ENCODE assay signal across 11 cellular contexts in genomic region chr11:34680918-34681554, GRCh38.
DNase-seq lines count a peak whose midpoint lies in the region; ATAC-seq and TF ChIP-seq lines count a peak whose summit lies in the region.
"Had no signal": no experiment of that assay in that cellular context is flagged by ENCODE, and none has a peak within 500 bp of the region (broad histone marks: within the 10 kb centered on the region; RNA-seq: fewer than 3 reads in every experiment).

No MANE protein-coding gene starts in this region.

- no peaks in the 10 kb centered on the region for H4K20me1 ChIP-seq in IMR-90 (ENCODE audit: insufficient read depth, low read length)
- H4K20me1 ChIP-seq in hepatocyte (ENCODE audit: insufficient read depth, poor library complexity, severe bottlenecking): no peaks in the 10 kb centered on the region

- H3K4me1 ChIP-seq in IMR-90 (ENCODE audit: control insufficient read depth, insufficient read depth, low read length) (peaks cover 6% of the 10 kb centered on the region; the same call in 1 of the 2 replicates), hepatocyte (ENCODE audit: insufficient read depth) (no peaks in the 10 kb centered on the region)

- no peak overlapping the region for H2AK9ac ChIP-seq in IMR-90 (replicated peaks; ENCODE audit: low read depth, low read length, poor library complexity)

- H2BK15ac ChIP-seq in IMR-90 (ENCODE audit: low read depth, low read length): peak overlapping the region; percentile 64; the same call in 2 of the 3 replicates

- H3K14ac ChIP-seq in IMR-90 (replicated peaks; ENCODE audit: low read depth, low read length): peak overlapping the region; percentile 63; the same call in 1 of the 2 replicates

- TF ChIP-seq RAD21 in IMR-90 (IDR thresholded peaks at IDR 0.05; ENCODE audit: low read length): no peak

- DNase-seq in AG20443 (ENCODE audit: low spot score) (peak; percentile 61), IMR-90 (peak; percentile 78), amniotic epithelial cell (ENCODE audit: low read depth) (peak; percentile 39), islet precursor cell (peak; percentile 84), left ventricle myocardium superior (no peak), putamen (ENCODE audit: low spot score) (no peak), hepatocyte (ENCODE audit: low spot score) (no peak), cerebellar nuclear complex (lab: John Stamatoyannopoulos, UW) (no peak)
- DNase-seq: NCI-H446 treated with DMSO at 0.1 percent for 48 hours had no signal

- H3K23ac ChIP-seq in IMR-90 (ENCODE audit: low read depth, low read length): no peak overlapping the region

- in situ Hi-C loops in IMR-90 (cut with MboI; ENCODE audit: low sequenced_read_pairs): no loop called here

- peaks cover 4% of the 10 kb centered on the region for H3K9me1 ChIP-seq in IMR-90 (ENCODE audit: insufficient read depth, low read length)

- H3K36me3 ChIP-seq in IMR-90 (ENCODE audit: control insufficient read depth, insufficient read depth, low read length): no peaks in the 10 kb centered on the region
- no peaks in the 10 kb centered on the region for H3K36me3 ChIP-seq in hepatocyte (replicated peaks; ENCODE audit: insufficient read depth, low read depth)

- H3K18ac ChIP-seq in IMR-90 (ENCODE audit: low read depth, low read length): peak overlapping the region; percentile 50; the same call in 1 of the 2 replicates

- dilution Hi-C loops in IMR-90 (cut with HindIII; ENCODE audit: low sequenced_read_pairs, unreplicated experiment): no loop called here

- no peaks in the 10 kb centered on the region for H3K79me2 ChIP-seq in hepatocyte

- H3K4me2 ChIP-seq in IMR-90 (ENCODE audit: low read depth, low read length): no peak overlapping the region; the same call in 1 of the 2 replicates
- no peak overlapping the region for H3K4me2 ChIP-seq in hepatocyte

- H2AFZ ChIP-seq in IMR-90 (replicated peaks; ENCODE audit: low read length, poor library complexity) (no peak overlapping the region), hepatocyte (no peak overlapping the region)

- H3K27ac ChIP-seq in IMR-90 (ENCODE audit: insufficient read depth, low read length) (no peak overlapping the region), hepatocyte (no peak overlapping the region)
- H3K27ac ChIP-seq: VCaP had no signal

- no peak overlapping the region; the same call in 1 of the 2 replicates for H3K56ac ChIP-seq in IMR-90 (ENCODE audit: extremely low read depth, insufficient read depth, low read length)

- H2BK120ac ChIP-seq in IMR-90 (ENCODE audit: low read depth, low read length): peak overlapping the region; percentile 65

- WGBS in IMR-90 (ENCODE audit: extremely low coverage in 2 of 2, insufficient read length in 1 of 2), 2 experiments: 62% methylated on average over 2 of the region's 5 CpGs; no CpG with 5 or more reads in 1 of the 2 experiments
- 87% methylated on average over 5 of the region's 5 CpGs for WGBS in hepatocyte (ENCODE audit: low lambda C conversion rate, missing lambda C conversion rate)

- H3K9me2 ChIP-seq in hepatocyte (replicated peaks; ENCODE audit: insufficient read depth): no peaks in the 10 kb centered on the region

- 0 out of 2 replicates have a peak overlapping the region, but pooled peaks have one; percentile 6 for H4K91ac ChIP-seq in IMR-90 (ENCODE audit: insufficient read depth, low read depth, low read length)

- peak overlapping the region; percentile 68; the same call in 1 of the 2 replicates for H2BK20ac ChIP-seq in IMR-90 (ENCODE audit: low read depth, low read length)

- TF ChIP-seq CTCF in IMR-90 (conservative IDR thresholded peaks at IDR 0.05; ENCODE audit: low read depth, low read length) (no peak), hepatocyte (IDR thresholded peaks at IDR 0.05; ENCODE audit: poor library complexity) (no peak)

- no peak overlapping the region for H3K9ac ChIP-seq in IMR-90 (ENCODE audit: low read depth, low read length)

- ATAC-seq in IMR-90 (ENCODE audit: low read depth): peak; percentile 75
- no peak for ATAC-seq in left ventricle myocardium superior
- ATAC-seq: activated naive CD4-positive, alpha-beta T cell treated with anti-CD3 and anti-CD28 coated beads, Interleukin-2, amount 50 U/mL, for 72 hours had no signal

- H4K5ac ChIP-seq in IMR-90 (ENCODE audit: low read depth, low read length): no peak overlapping the region; the same call in 1 of the 2 replicates

- no peak for TF ChIP-seq POLR2A in IMR-90 (IDR thresholded peaks at IDR 0.05; ENCODE audit: low read depth, low read length)

- CTCF ChIA-PET in IMR-90 (lab: Yijun Ruan, JAX): interaction anchor here (1.0 kb wide), 1 partner anchor 159 kb away, joined by 3 read pairs; no protein-coding TSS in a partner anchor

- intact Hi-C loops in IMR-90 (cut with micrococcal nuclease) (no loop called here), left ventricle myocardium superior (cut with micrococcal nuclease) (no loop called here)

- no peaks in the 10 kb centered on the region for H3K27me3 ChIP-seq in IMR-90 (ENCODE audit: control insufficient read depth, insufficient read depth, low read length)
- H3K27me3 ChIP-seq in hepatocyte: no peaks in the 10 kb centered on the region

- peak overlapping the region; percentile 27 for H2BK5ac ChIP-seq in IMR-90 (ENCODE audit: low read depth, low read length, poor library complexity, severe bottlenecking)

- H4K8ac ChIP-seq in IMR-90 (ENCODE audit: low read depth in 2 of 2, low read length in 2 of 2): peak overlapping the region in 1 of 2 experiments; percentile 56; a peak in 2 of 4 replicates

- POLR2A ChIA-PET in IMR-90 (lab: Charles Lee; ENCODE audit: unreplicated experiment): no interaction called here

- H3K79me1 ChIP-seq in IMR-90 (ENCODE audit: low read depth in 1 of 2, low read length in 2 of 2): no peaks in the 10 kb centered on the region

- H3K9me3 ChIP-seq in IMR-90 (ENCODE audit: control insufficient read depth, insufficient read depth, low read length): no peaks in the 10 kb centered on the region
- no peaks in the 10 kb centered on the region for H3K9me3 ChIP-seq in hepatocyte (ENCODE audit: low read depth)

- peak overlapping the region; percentile 42; the same call in 1 of the 2 replicates for H3K4ac ChIP-seq in IMR-90 (ENCODE audit: low read depth, low read length)

- BruUV-seq in IMR-90 (replicated peaks; lab: Mats Ljungman, UMichigan): no TSS peak

- peak overlapping the region; percentile 24; the same call in 1 of the 2 replicates for H2AK5ac ChIP-seq in IMR-90 (ENCODE audit: low read depth, low read length)

- H3K4me3 ChIP-seq in IMR-90 (ENCODE audit: insufficient read depth, low read depth, low read length): no peak overlapping the region
- no peak overlapping the region for H3K4me3 ChIP-seq in hepatocyte

TF ChIP-seq in IMR-90, 13 proteins besides CTCF, POLR2A, EP300 and RAD21:
- TF ChIP-seq FOS (IDR thresholded peaks at IDR 0.05; ENCODE audit: low read depth, low read length): peak; percentile 62; the same call in 1 of the 2 replicates
- TF ChIP-seq BHLHE40 (IDR thresholded peaks at IDR 0.05; ENCODE audit: low read depth, low read length): no peak
- TF ChIP-seq MXI1 (IDR thresholded peaks at IDR 0.05; ENCODE audit: borderline replicate concordance, low read depth, low read length): peak; percentile 71

Comparison
In these comparisons a context has a peak if more than half of its experiments do, and no peak if none do; other contexts are left out.
1. DNase-seq: peak in AG20443 (single experiment), IMR-90 (single experiment), amniotic epithelial cell (single experiment) and islet precursor cell (single experiment); none in left ventricle myocardium superior (single experiment), putamen (single experiment), hepatocyte (single experiment) and cerebellar nuclear complex (0 of 2).